Comparison of ENCODE assay signal across 10 cellular contexts in the genomic region with DNA sequence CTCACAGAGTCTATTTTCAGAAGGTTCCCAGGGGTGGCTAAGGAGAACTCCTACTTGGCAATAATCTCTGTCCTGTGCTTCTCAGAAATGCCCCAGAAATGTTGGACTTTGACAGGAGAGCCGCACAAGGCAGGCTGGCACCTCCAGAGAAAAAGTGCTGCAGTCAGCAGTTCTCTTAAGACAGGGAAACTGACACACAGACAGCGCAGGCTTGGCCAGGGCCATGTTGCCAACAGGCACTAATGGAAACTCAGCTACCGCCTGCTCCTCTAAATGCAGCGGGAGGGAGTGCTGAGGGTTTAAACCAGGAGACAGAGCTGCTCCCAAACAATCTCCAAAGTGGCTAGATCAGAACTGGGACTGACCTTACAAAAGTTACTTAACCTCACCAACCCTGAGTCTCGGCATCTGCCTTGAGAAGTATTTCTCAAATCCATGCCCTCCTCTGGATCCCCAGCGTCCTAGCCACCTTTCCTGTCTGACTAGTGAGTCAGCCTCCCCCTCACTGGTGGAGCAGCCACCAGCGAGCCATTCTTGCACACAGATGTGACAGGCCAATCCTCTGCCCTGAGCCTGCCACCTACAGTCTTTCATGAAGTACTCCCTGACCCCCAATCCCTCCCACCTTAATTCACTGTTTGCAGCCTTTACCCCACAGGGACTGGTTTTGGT.
A peak's percentile ranks its signal among the peaks of the same experiment; 100 is the strongest.
DNase-seq lines count a peak whose midpoint lies in the region; ATAC-seq and TF ChIP-seq lines count a peak whose summit lies in the region.
"Had no signal": no experiment of that assay in that cellular context is flagged by ENCODE, and none has a peak within 500 bp of the region (broad histone marks: within the 10 kb centered on the region; RNA-seq: fewer than 3 reads in every experiment).

No MANE protein-coding gene starts in this region.

- no peak overlapping the region for H2AFZ ChIP-seq in ACC112 (ENCODE audit: low read length, unreplicated experiment)

- peaks cover 53% of the 10 kb centered on the region for H3K4me1 ChIP-seq in ACC112 (ENCODE audit: control insufficient read depth, insufficient read depth, low read length, unreplicated experiment)
- peaks cover 0 to 72% (median 32%) of the 10 kb centered on the region in 4 donors for H3K4me1 ChIP-seq in right lobe of liver
- H3K4me1 ChIP-seq: transverse colon had no signal

- TF ChIP-seq POLR2A in right lobe of liver (IDR thresholded peaks at IDR 0.05) = no peak

- peak in 2 of 4 donors; percentile 0 to 23 for ATAC-seq in right lobe of liver

- H3K27ac ChIP-seq in ACC112 (ENCODE audit: low read depth, low read length) = peak overlapping the region; percentile 86
- peak overlapping the region in 2 of 3 donors; percentile 62 to 97 for H3K27ac ChIP-seq in right lobe of liver
- H3K27ac ChIP-seq: transverse colon had no signal

- H3K79me2 ChIP-seq in ACC112 (ENCODE audit: control insufficient read depth, insufficient read depth, low read length, unreplicated experiment) = no peaks in the 10 kb centered on the region

- 45% methylated on average over 3 of the region's 7 CpGs for WGBS in right lobe of liver (ENCODE audit: insufficient coverage, low coverage, low lambda C conversion rate, missing lambda C conversion rate)

- intact Hi-C loops in right lobe of liver (cut with DNase I) = no loop called here

- no peaks in the 10 kb centered on the region for H3K9me3 ChIP-seq in right lobe of liver
- H3K9me3 ChIP-seq: transverse colon had no signal

- TF ChIP-seq CTCF in right lobe of liver (IDR thresholded peaks at IDR 0.05) = no peak

- DNase-seq in HT1080 (ENCODE audit: low read depth) (peak; percentile 72), astrocyte of the hippocampus (ENCODE audit: low read depth, low spot score) (peak; percentile 44), right lobe of liver (no peak), NOMO-1 treated with DMSO at 0.1 percent for 48 hours (lab: John Stamatoyannopoulos, UW; ENCODE audit: unreplicated experiment) (no peak), HPDE6-E6E7 (ENCODE audit: extremely low spot score) (no peak), LoVo (ENCODE audit: low spot score) (no peak)
- no peak for DNase-seq in central memory CD4-positive, alpha-beta T cell
- DNase-seq: NCI-H1417, transverse colon had no signal

- no peaks in the 10 kb centered on the region for H3K27me3 ChIP-seq in ACC112 (ENCODE audit: insufficient read depth, low read length)
- no peaks in the 10 kb centered on the region for H3K27me3 ChIP-seq in right lobe of liver
- H3K27me3 ChIP-seq: transverse colon had no signal

- H3K36me3 ChIP-seq in ACC112 (ENCODE audit: insufficient read depth, low read length) (peaks cover 14% of the 10 kb centered on the region; the same call in 1 of the 2 replicates), right lobe of liver (peaks cover 0 to 10% (median 0%) of the 10 kb centered on the region in 4 donors)

- H3K4me3 ChIP-seq in ACC112 (ENCODE audit: low read depth, low read length) = peak overlapping the region; percentile 2; the same call in 1 of the 2 replicates
- H3K4me3 ChIP-seq in right lobe of liver = no peak overlapping the region
- H3K4me3 ChIP-seq: transverse colon had no signal

Comparison
In these comparisons a context has a peak if more than half of its experiments do, and no peak if none do; other contexts are left out.
1. DNase-seq: peak in HT1080 (single experiment) and astrocyte of the hippocampus (single experiment); none in right lobe of liver (0 of 3), NOMO-1 treated with DMSO at 0.1 percent for 48 hours (single experiment), HPDE6-E6E7 (single experiment), LoVo (single experiment) and central memory CD4-positive, alpha-beta T cell (single experiment).